Comparison of ENCODE assay signal across 8 cellular contexts in the genomic region with DNA sequence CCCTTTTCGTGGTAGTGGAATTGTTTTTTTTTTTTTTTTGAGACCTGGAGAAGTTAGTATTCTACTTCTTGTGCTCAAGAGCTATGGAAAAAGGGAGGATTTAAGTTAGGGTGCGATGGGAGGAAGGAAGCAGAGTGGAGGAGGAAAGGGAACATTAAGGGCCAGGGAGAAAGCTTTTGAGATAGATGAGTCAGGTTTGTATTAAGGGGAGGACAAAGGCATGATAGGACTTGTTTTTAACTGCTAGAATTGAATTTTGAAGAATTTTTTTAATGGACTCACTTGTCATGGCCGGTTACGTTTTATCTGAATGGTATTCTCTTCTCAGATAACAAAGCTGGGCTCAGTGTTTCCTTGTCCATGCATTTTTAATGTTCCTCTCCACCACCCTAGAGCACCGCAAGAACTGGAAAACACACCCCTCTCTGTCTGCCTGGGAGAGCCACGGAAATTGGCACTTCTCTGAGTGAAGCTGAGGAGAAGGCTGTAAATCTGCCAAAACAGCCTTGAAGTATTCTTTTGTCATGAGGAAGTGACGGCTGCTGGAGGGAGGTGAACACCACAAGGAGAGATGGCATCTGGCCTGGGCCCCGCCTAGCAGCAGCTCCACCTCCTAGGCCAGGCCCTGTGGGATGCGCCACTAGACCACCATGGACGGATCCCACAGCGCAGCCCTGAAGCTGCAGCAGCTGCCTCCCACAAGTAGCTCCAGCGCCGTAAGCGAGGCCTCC. TPM values are rescaled to one million over a fixed set of nuclear protein-coding genes. Genes with fewer than 3 reads are reported as not detected.
DNase-seq lines count a peak whose midpoint lies in the region; ATAC-seq and TF ChIP-seq lines count a peak whose summit lies in the region.

No MANE protein-coding gene starts in this region.

- H3K4me3 ChIP-seq in breast epithelium (no peak overlapping the region), H7 (ENCODE audit: insufficient read depth, low read depth, low read length) (no peak overlapping the region)

- H3K27me3 ChIP-seq in breast epithelium (no peaks in the 10 kb centered on the region), H7 (ENCODE audit: control insufficient read depth, insufficient read depth, low read length) (peaks cover 3% of the 10 kb centered on the region; the same call in 1 of the 2 replicates)

- H3K36me3 ChIP-seq in breast epithelium, result no peaks in the 10 kb centered on the region
- no peaks in the 10 kb centered on the region; the same call in 1 of the 2 replicates for H3K36me3 ChIP-seq in H7 (replicated peaks; ENCODE audit: control insufficient read depth, insufficient read depth, low read length)

- POLR2A ChIA-PET in naive thymus-derived CD8-positive, alpha-beta T cell (lab: Charles Lee), result interaction anchor here (0.6 to 7.9 kb wide), 9 partner anchors 10 to 265 kb away, joined by 3 to 183 read pairs (median 4); a partner anchor contains a TSS

- DNase-seq in DMS79 treated with DMSO at 0.1 percent for 48 hours (lab: John Stamatoyannopoulos, UW), result peak; percentile 98
- peak; percentile 63 for DNase-seq in NCI-H2029 treated with DMSO at 0.1 percent for 48 hours (lab: John Stamatoyannopoulos, UW)
- peak; percentile 67 to 80 for DNase-seq in breast epithelium (ENCODE audit: low spot score in 2 of 2)
- peak in 4 of 10 donors; percentile 19 to 39 (median 24) for DNase-seq in naive thymus-derived CD8-positive, alpha-beta T cell
- DNase-seq in H7, result no peak
- no peak for DNase-seq in AG08395 (ENCODE audit: low spot score)

- H3K4me3 Mint-ChIP-seq in naive thymus-derived CD8-positive, alpha-beta T cell, result peak overlapping the region; percentile 21 to 84 (median 71)

- H3K27ac Mint-ChIP-seq in naive thymus-derived CD8-positive, alpha-beta T cell, result peak overlapping the region; percentile 73 to 94 (median 92)

- no peak for TF ChIP-seq POLR2A in breast epithelium (IDR thresholded peaks at IDR 0.05)

- no peaks in the 10 kb centered on the region for H3K9me3 Mint-ChIP-seq in naive thymus-derived CD8-positive, alpha-beta T cell

- peaks cover 3 to 60% (median 33%) of the 10 kb centered on the region in 3 donors for H3K36me3 Mint-ChIP-seq in naive thymus-derived CD8-positive, alpha-beta T cell

- peaks cover 49 to 92% (median 79%) of the 10 kb centered on the region in 4 donors for H3K4me1 Mint-ChIP-seq in naive thymus-derived CD8-positive, alpha-beta T cell

- ATAC-seq in naive thymus-derived CD8-positive, alpha-beta T cell, result no peak
- ATAC-seq in GM18520 (IDR thresholded peaks at IDR 0.05; ENCODE audit: unreplicated experiment) (no peak), GM19035 (IDR thresholded peaks at IDR 0.05; ENCODE audit: unreplicated experiment) (no peak)

- peaks cover 6 to 8% of the 10 kb centered on the region in 2 donors for H3K4me1 ChIP-seq in breast epithelium

- peak overlapping the region; percentile 80 to 82 for H3K27ac ChIP-seq in breast epithelium

- no peaks in the 10 kb centered on the region for H3K27me3 Mint-ChIP-seq in naive thymus-derived CD8-positive, alpha-beta T cell

- intact Hi-C loops in breast epithelium (cut with DNase I; ENCODE audit: low total_unique reads), result no loop called here

- no peaks in the 10 kb centered on the region for H3K9me3 ChIP-seq in breast epithelium

- no peak for TF ChIP-seq CTCF in breast epithelium (IDR thresholded peaks at IDR 0.05)

RNA-seq across cellular contexts. Expression of a gene that starts 3.5 kb away (rescaled TPM):
- total RNA-seq in breast epithelium, result 10 to 100 TPM; 13.4 to 67.6 (median 28.5) TPM
- total RNA-seq in naive thymus-derived CD8-positive, alpha-beta T cell, result 10 to 100 TPM; 58.3 to 59.3 TPM
- 10 to 100 TPM; 57.5 to 90.4 (median 89.5) TPM for polyA plus RNA-seq in naive thymus-derived CD8-positive, alpha-beta T cell
- 8.9 and 21.9 TPM in 2 replicates for total RNA-seq in H7 (2014; rRNA removed; shearing (Covaris generic))

RNA-seq across cellular contexts. Expression of a gene that starts 5.5 kb away (rescaled TPM):
- total RNA-seq in breast epithelium, result 1 to 10 TPM; 3.6 to 6.9 (median 4.6) TPM
- 1 to 10 TPM; 5.5 to 5.9 TPM for total RNA-seq in naive thymus-derived CD8-positive, alpha-beta T cell
- 1 to 10 TPM; 4.1 to 6.8 (median 6.1) TPM for polyA plus RNA-seq in naive thymus-derived CD8-positive, alpha-beta T cell
- 13.8 and 18.7 TPM in 2 replicates for total RNA-seq in H7 (2014; rRNA removed; shearing (Covaris generic))

Comparison
In these comparisons a context has a peak if more than half of its experiments do, and no peak if none do; other contexts are left out.
1. DNase-seq: peak in DMS79 treated with DMSO at 0.1 percent for 48 hours (single experiment), NCI-H2029 treated with DMSO at 0.1 percent for 48 hours (single experiment) and breast epithelium (2 of 2); none in H7 (single experiment) and AG08395 (single experiment).